ENCODE assay signal across 1 cellular context in genomic region chr14:71566276-71566675, GRCh38.
A peak's percentile ranks its signal among the peaks of the same experiment; 100 is the strongest.
TF ChIP-seq lines count a peak whose summit lies in the region.

No MANE protein-coding gene starts in this region.

TF ChIP-seq in GM12878, 131 proteins besides CTCF, POLR2A, EP300 and RAD21 (continued from another document and continues in another):
- TF ChIP-seq, protein P1, sequence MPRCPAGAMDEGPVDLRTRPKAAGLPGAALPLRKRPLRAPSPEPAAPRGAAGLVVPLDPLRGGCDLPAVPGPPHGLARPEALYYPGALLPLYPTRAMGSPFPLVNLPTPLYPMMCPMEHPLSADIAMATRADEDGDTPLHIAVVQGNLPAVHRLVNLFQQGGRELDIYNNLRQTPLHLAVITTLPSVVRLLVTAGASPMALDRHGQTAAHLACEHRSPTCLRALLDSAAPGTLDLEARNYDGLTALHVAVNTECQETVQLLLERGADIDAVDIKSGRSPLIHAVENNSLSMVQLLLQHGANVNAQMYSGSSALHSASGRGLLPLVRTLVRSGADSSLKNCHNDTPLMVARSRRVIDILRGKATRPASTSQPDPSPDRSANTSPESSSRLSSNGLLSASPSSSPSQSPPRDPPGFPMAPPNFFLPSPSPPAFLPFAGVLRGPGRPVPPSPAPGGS (IDR thresholded peaks at IDR 0.05; ENCODE audit: borderline replicate concordance, insufficient read depth, low read depth, low read length, poor library complexity, severe bottlenecking), result no peak
- 0 out of 2 replicates have a peak, but pooled peaks have one; percentile 27 for TF ChIP-seq MTA3 (IDR thresholded peaks at IDR 0.05; ENCODE audit: borderline replicate concordance, low read length)
- TF ChIP-seq HDAC2 (IDR thresholded peaks at IDR 0.05), result no peak
- TF ChIP-seq MEF2B (IDR thresholded peaks at IDR 0.05; ENCODE audit: partially characterized antibody, poor library complexity, severe bottlenecking), result peak; percentile 89
- TF ChIP-seq GATAD2B (conservative IDR thresholded peaks at IDR 0.05; ENCODE audit: low read depth), result no peak
- TF ChIP-seq, protein P2, sequence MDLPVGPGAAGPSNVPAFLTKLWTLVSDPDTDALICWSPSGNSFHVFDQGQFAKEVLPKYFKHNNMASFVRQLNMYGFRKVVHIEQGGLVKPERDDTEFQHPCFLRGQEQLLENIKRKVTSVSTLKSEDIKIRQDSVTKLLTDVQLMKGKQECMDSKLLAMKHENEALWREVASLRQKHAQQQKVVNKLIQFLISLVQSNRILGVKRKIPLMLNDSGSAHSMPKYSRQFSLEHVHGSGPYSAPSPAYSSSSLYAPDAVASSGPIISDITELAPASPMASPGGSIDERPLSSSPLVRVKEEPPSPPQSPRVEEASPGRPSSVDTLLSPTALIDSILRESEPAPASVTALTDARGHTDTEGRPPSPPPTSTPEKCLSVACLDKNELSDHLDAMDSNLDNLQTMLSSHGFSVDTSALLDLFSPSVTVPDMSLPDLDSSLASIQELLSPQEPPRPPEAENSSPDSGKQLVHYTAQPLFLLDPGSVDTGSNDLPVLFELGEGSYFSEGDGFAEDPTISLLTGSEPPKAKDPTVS (IDR thresholded peaks at IDR 0.05; ENCODE audit: low read depth, low read length), result no peak
- TF ChIP-seq ZNF217 (IDR thresholded peaks at IDR 0.05), result no peak; the same call in 1 of the 2 replicates
- TF ChIP-seq STAT3 (IDR thresholded peaks at IDR 0.05; ENCODE audit: low read depth, low read length), result no peak
- no peak for TF ChIP-seq NFYA (IDR thresholded peaks at IDR 0.05; ENCODE audit: borderline replicate concordance, low read depth, low read length)
- TF ChIP-seq ETV6 (conservative IDR thresholded peaks at IDR 0.05 in 1 of 2, IDR thresholded peaks at IDR 0.05 in 1 of 2; ENCODE audit: borderline replicate concordance in 1 of 2, low read depth in 1 of 2), result peak in 1 of 2 experiments; percentile 40; a peak in 1 of 4 replicates
- TF ChIP-seq IKZF1 (conservative IDR thresholded peaks at IDR 0.05), result 0 out of 2 replicates have a peak, but pooled peaks have one; percentile 23
- TF ChIP-seq JUND (IDR thresholded peaks at IDR 0.05; ENCODE audit: low read depth, low read length), result no peak
- TF ChIP-seq CREB1 (IDR thresholded peaks at IDR 0.05; ENCODE audit: low read depth), result no peak
- TF ChIP-seq MEF2A (IDR thresholded peaks at IDR 0.05; ENCODE audit: insufficient read depth, low read depth, low read length), result peak; percentile 90
- no peak for TF ChIP-seq ELK1 (IDR thresholded peaks at IDR 0.05; ENCODE audit: low read depth, low read length)
- TF ChIP-seq NFXL1 (IDR thresholded peaks at IDR 0.05; ENCODE audit: borderline replicate concordance), result no peak
- 0 out of 2 replicates have a peak, but pooled peaks have one; percentile 25 for TF ChIP-seq DPF2 (IDR thresholded peaks at IDR 0.05)
- TF ChIP-seq ZBED1 (IDR thresholded peaks at IDR 0.05; ENCODE audit: borderline replicate concordance), result 0 out of 2 replicates have a peak, but pooled peaks have one; percentile 58
- no peak for TF ChIP-seq MXI1 (IDR thresholded peaks at IDR 0.05; ENCODE audit: low read depth, low read length)
- TF ChIP-seq BHLHE40 (IDR thresholded peaks at IDR 0.05; ENCODE audit: borderline replicate concordance in 1 of 2, low read depth in 2 of 2, low read length in 1 of 2), result peak; percentile 59 to 61; a peak in 2 of 4 replicates
- TF ChIP-seq SRF (IDR thresholded peaks at IDR 0.05; ENCODE audit: low read depth in 2 of 2, low read length in 2 of 2), result no peak
- TF ChIP-seq USF2 (IDR thresholded peaks at IDR 0.05; ENCODE audit: borderline replicate concordance, low read depth, low read length), result no peak
- TF ChIP-seq BCL11A (IDR thresholded peaks at IDR 0.05; ENCODE audit: low read depth, low read length), result peak; percentile 40; the same call in 1 of the 2 replicates
- TF ChIP-seq NFIC (IDR thresholded peaks at IDR 0.05; ENCODE audit: low read depth, low read length), result peak; percentile 52; the same call in 1 of the 2 replicates
- TF ChIP-seq ASH2L (IDR thresholded peaks at IDR 0.05; ENCODE audit: borderline replicate concordance, low read depth), result no peak
- no peak for TF ChIP-seq KDM1A (IDR thresholded peaks at IDR 0.05; ENCODE audit: borderline replicate concordance)
- no peak for TF ChIP-seq SREBF2 (IDR thresholded peaks at IDR 0.05; ENCODE audit: low read length)
- TF ChIP-seq, protein P3, sequence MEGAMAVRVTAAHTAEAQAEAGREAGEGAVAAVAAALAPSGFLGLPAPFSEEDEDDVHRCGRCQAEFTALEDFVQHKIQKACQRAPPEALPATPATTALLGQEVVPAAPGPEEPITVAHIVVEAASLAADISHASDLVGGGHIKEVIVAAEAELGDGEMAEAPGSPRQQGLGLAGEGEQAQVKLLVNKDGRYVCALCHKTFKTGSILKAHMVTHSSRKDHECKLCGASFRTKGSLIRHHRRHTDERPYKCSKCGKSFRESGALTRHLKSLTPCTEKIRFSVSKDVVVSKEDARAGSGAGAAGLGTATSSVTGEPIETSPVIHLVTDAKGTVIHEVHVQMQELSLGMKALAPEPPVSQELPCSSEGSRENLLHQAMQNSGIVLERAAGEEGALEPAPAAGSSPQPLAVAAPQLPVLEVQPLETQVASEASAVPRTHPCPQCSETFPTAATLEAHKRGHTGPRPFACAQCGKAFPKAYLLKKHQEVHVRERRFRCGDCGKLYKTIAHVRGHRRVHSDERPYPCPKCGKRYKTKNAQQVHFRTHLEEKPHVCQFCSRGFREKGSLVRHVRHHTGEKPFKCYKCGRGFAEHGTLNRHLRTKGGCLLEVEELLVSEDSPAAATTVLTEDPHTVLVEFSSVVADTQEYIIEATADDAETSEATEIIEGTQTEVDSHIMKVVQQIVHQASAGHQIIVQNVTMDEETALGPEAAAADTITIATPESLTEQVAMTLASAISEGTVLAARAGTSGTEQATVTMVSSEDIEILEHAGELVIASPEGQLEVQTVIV (IDR thresholded peaks at IDR 0.05; ENCODE audit: borderline replicate concordance, partially characterized antibody), result no peak
- TF ChIP-seq, protein P4, sequence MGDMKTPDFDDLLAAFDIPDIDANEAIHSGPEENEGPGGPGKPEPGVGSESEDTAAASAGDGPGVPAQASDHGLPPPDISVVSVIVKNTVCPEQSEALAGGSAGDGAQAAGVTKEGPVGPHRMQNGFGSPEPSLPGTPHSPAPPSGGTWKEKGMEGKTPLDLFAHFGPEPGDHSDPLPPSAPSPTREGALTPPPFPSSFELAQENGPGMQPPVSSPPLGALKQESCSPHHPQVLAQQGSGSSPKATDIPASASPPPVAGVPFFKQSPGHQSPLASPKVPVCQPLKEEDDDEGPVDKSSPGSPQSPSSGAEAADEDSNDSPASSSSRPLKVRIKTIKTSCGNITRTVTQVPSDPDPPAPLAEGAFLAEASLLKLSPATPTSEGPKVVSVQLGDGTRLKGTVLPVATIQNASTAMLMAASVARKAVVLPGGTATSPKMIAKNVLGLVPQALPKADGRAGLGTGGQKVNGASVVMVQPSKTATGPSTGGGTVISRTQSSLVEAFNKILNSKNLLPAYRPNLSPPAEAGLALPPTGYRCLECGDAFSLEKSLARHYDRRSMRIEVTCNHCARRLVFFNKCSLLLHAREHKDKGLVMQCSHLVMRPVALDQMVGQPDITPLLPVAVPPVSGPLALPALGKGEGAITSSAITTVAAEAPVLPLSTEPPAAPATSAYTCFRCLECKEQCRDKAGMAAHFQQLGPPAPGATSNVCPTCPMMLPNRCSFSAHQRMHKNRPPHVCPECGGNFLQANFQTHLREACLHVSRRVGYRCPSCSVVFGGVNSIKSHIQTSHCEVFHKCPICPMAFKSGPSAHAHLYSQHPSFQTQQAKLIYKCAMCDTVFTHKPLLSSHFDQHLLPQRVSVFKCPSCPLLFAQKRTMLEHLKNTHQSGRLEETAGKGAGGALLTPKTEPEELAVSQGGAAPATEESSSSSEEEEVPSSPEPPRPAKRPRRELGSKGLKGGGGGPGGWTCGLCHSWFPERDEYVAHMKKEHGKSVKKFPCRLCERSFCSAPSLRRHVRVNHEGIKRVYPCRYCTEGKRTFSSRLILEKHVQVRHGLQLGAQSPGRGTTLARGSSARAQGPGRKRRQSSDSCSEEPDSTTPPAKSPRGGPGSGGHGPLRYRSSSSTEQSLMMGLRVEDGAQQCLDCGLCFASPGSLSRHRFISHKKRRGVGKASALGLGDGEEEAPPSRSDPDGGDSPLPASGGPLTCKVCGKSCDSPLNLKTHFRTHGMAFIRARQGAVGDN (IDR thresholded peaks at IDR 0.05), result 0 out of 2 replicates have a peak, but pooled peaks have one; percentile 33
- TF ChIP-seq, protein P5, sequence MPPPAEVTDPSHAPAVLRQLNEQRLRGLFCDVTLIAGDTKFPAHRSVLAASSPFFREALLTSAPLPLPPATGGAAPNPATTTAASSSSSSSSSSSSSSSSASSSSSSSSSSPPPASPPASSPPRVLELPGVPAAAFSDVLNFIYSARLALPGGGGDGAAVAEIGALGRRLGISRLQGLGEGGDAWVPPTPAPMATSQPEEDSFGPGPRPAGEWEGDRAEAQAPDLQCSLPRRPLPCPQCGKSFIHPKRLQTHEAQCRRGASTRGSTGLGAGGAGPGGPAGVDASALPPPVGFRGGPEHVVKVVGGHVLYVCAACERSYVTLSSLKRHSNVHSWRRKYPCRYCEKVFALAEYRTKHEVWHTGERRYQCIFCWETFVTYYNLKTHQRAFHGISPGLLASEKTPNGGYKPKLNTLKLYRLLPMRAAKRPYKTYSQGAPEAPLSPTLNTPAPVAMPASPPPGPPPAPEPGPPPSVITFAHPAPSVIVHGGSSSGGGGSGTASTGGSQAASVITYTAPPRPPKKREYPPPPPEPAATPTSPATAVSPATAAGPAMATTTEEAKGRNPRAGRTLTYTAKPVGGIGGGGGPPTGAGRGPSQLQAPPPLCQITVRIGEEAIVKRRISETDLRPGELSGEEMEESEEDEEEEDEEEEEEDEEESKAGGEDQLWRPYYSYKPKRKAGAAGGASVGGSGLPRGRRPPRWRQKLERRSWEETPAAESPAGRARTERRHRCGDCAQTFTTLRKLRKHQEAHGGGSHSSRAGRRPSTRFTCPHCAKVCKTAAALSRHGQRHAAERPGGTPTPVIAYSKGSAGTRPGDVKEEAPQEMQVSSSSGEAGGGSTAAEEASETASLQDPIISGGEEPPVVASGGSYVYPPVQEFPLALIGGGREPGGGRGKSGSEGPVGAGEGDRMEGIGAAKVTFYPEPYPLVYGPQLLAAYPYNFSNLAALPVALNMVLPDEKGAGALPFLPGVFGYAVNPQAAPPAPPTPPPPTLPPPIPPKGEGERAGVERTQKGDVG (CRISPR knock-in tag; IDR thresholded peaks at IDR 0.05), result no peak
- TF ChIP-seq HDAC6 (IDR thresholded peaks at IDR 0.05; ENCODE audit: unreplicated experiment), result no peak
- TF ChIP-seq FOXM1 (IDR thresholded peaks at IDR 0.05; ENCODE audit: low read depth, low read length), result no peak
- TF ChIP-seq ATF3 (IDR thresholded peaks at IDR 0.05; ENCODE audit: borderline replicate concordance, extremely low read depth, low read depth, low read length), result no peak
- no peak for TF ChIP-seq REST (IDR thresholded peaks at IDR 0.05; ENCODE audit: low read depth, low read length)
- peak; percentile 67 for TF ChIP-seq ZNF24 (IDR thresholded peaks at IDR 0.05)
- TF ChIP-seq, protein P6, sequence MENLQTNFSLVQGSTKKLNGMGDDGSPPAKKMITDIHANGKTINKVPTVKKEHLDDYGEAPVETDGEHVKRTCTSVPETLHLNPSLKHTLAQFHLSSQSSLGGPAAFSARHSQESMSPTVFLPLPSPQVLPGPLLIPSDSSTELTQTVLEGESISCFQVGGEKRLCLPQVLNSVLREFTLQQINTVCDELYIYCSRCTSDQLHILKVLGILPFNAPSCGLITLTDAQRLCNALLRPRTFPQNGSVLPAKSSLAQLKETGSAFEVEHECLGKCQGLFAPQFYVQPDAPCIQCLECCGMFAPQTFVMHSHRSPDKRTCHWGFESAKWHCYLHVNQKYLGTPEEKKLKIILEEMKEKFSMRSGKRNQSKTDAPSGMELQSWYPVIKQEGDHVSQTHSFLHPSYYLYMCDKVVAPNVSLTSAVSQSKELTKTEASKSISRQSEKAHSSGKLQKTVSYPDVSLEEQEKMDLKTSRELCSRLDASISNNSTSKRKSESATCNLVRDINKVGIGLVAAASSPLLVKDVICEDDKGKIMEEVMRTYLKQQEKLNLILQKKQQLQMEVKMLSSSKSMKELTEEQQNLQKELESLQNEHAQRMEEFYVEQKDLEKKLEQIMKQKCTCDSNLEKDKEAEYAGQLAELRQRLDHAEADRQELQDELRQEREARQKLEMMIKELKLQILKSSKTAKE (IDR thresholded peaks at IDR 0.05; ENCODE audit: low read depth, poor library complexity, severe bottlenecking), result peak; percentile 23
- TF ChIP-seq FOXK2 (IDR thresholded peaks at IDR 0.05), result no peak
